ENCODE assay signal across 6 cellular contexts in genomic region chr19:58539169-58539559, GRCh38. TPM values are rescaled to one million over a fixed set of nuclear protein-coding genes. Genes with fewer than 3 reads are reported as not detected.
DNase-seq lines count a peak whose midpoint lies in the region; ATAC-seq, FAIRE-seq and TF ChIP-seq lines count a peak whose summit lies in the region.
"Not testable (repeated sequence)": the region's sequence is repeated elsewhere in the genome, so short reads cannot be mapped to it uniquely, and the experiment has no call there.

No MANE protein-coding gene starts in this region.

- not testable (repeated sequence) for H3K9me3 ChIP-seq in CD4-positive, alpha-beta memory T cell (ENCODE audit: control insufficient read depth in 1 of 2, low read length in 2 of 2); OCI-LY1 (ENCODE audit: low read length); HepG2 (ENCODE audit: low read length)

- not testable (repeated sequence) for FAIRE-seq in HepG2 (lab: Jason Lieb, UNC)

- H3K9me2 ChIP-seq in OCI-LY1 (ENCODE audit: low read depth, low read length): not testable (repeated sequence)

- H3K27ac ChIP-seq in CD4-positive, alpha-beta memory T cell (ENCODE audit: low read depth, low read length); OCI-LY1 (ENCODE audit: low read depth, low read length, poor library complexity, severe bottlenecking); HepG2 (ENCODE audit: extremely low read length, insufficient read depth, low read length): not testable (repeated sequence)

- POLR2A ChIA-PET in CD4-positive, alpha-beta memory T cell (lab: Charles Lee; ENCODE audit: partially characterized antibody): interaction anchor here (0.9 to 1.4 kb wide), 3 partner anchors 16 to 25 kb away, joined by 3 to 16 read pairs (median 3); partner anchors contain the start of genes CHMP2A and ZBTB45
- POLR2A ChIA-PET in HepG2 (lab: Yijun Ruan, JAX): interaction anchor here (1.6 kb wide), 1 partner anchor 19 kb away, joined by 5 read pairs; the partner anchor contains the start of gene ZBTB45

- not testable (repeated sequence) for H3K36me3 Mint-ChIP-seq in CD4-positive, alpha-beta memory T cell; activated CD8-positive, alpha-beta memory T cell treated with anti-CD3 and anti-CD28 coated beads, Interleukin-2, amount 10 ng/mL, durations not matched to agents 7 days and 5 days; central memory CD8-positive, alpha-beta T cell (ENCODE audit: insufficient read depth); stimulated activated memory B cell treated with anti-CD40 and anti-IgM and Interleukin-4, amounts not matched to agents 10 μg/mL and 1 μg/mL and 100 μg/mL, for 72 hours

- H3K4me3 Mint-ChIP-seq in CD4-positive, alpha-beta memory T cell: not testable (repeated sequence)
- peak overlapping the region; percentile 68 for H3K4me3 Mint-ChIP-seq in activated CD8-positive, alpha-beta memory T cell treated with anti-CD3 and anti-CD28 coated beads, Interleukin-2, amount 10 ng/mL, durations not matched to agents 7 days and 5 days
- peak overlapping the region; percentile 65 for H3K4me3 Mint-ChIP-seq in central memory CD8-positive, alpha-beta T cell
- H3K4me3 Mint-ChIP-seq in stimulated activated memory B cell treated with anti-CD40 and anti-IgM and Interleukin-4, amounts not matched to agents 10 μg/mL and 1 μg/mL and 100 μg/mL, for 72 hours: peak overlapping the region; percentile 12

- not testable (repeated sequence) for TF ChIP-seq RAD21 in HepG2 (CRISPR knock-in tag; IDR thresholded peaks at IDR 0.05)

- TF ChIP-seq CTCF in OCI-LY1 (IDR thresholded peaks at IDR 0.05; ENCODE audit: low read length); HepG2 (CRISPR knock-in tag; IDR thresholded peaks at IDR 0.05): not testable (repeated sequence)

- intact Hi-C loops in CD4-positive, alpha-beta memory T cell (cut with micrococcal nuclease); HepG2 (cut with micrococcal nuclease; ENCODE audit: unreplicated experiment): not testable (repeated sequence)

- H3K9ac ChIP-seq in OCI-LY1 (ENCODE audit: low read length): peak overlapping the region; percentile 55; the same call in 1 of the 2 replicates
- H3K9ac ChIP-seq in HepG2 (ENCODE audit: insufficient read depth, low read depth, low read length): not testable (repeated sequence)

- H3K4me3 ChIP-seq in CD4-positive, alpha-beta memory T cell (ENCODE audit: low read length in 2 of 2); HepG2 (replicated peaks in 1 of 3; ENCODE audit: insufficient read depth in 1 of 3, low read depth in 2 of 3, low read length in 3 of 3): not testable (repeated sequence)
- H3K4me3 ChIP-seq in OCI-LY1 (ENCODE audit: low read depth, low read length, poor library complexity, severe bottlenecking): peak overlapping the region; percentile 57

- not testable (repeated sequence) for H3K27me3 ChIP-seq in CD4-positive, alpha-beta memory T cell (ENCODE audit: insufficient read depth, low read length); OCI-LY1 (ENCODE audit: insufficient read depth, low read length); HepG2 (ENCODE audit: control insufficient read depth in 1 of 2, insufficient read depth in 2 of 2, low read length in 2 of 2)

- not testable (repeated sequence) for TF ChIP-seq EP300 in HepG2 (IDR thresholded peaks at IDR 0.05; ENCODE audit: low read depth in 2 of 2, low read length in 2 of 2); HepG2 (CRISPR knock-in tag; IDR thresholded peaks at IDR 0.05; ENCODE audit: borderline replicate concordance)

- H3K27me3 Mint-ChIP-seq in CD4-positive, alpha-beta memory T cell: peaks cover 0 to 13% of the 10 kb centered on the region in 2 donors
- H3K27me3 Mint-ChIP-seq in activated CD8-positive, alpha-beta memory T cell treated with anti-CD3 and anti-CD28 coated beads, Interleukin-2, amount 10 ng/mL, durations not matched to agents 7 days and 5 days: peaks cover 12% of the 10 kb centered on the region
- H3K27me3 Mint-ChIP-seq in central memory CD8-positive, alpha-beta T cell: peaks cover 52% of the 10 kb centered on the region
- H3K27me3 Mint-ChIP-seq in stimulated activated memory B cell treated with anti-CD40 and anti-IgM and Interleukin-4, amounts not matched to agents 10 μg/mL and 1 μg/mL and 100 μg/mL, for 72 hours: peaks cover 72% of the 10 kb centered on the region

- H3K4me1 Mint-ChIP-seq in CD4-positive, alpha-beta memory T cell: peaks cover 9 to 18% (median 10%) of the 10 kb centered on the region in 4 donors
- H3K4me1 Mint-ChIP-seq in activated CD8-positive, alpha-beta memory T cell treated with anti-CD3 and anti-CD28 coated beads, Interleukin-2, amount 10 ng/mL, durations not matched to agents 7 days and 5 days: peaks cover 18% of the 10 kb centered on the region
- peaks cover 13% of the 10 kb centered on the region for H3K4me1 Mint-ChIP-seq in central memory CD8-positive, alpha-beta T cell
- H3K4me1 Mint-ChIP-seq in stimulated activated memory B cell treated with anti-CD40 and anti-IgM and Interleukin-4, amounts not matched to agents 10 μg/mL and 1 μg/mL and 100 μg/mL, for 72 hours: peaks cover 23% of the 10 kb centered on the region

- not testable (repeated sequence) for H4K20me1 ChIP-seq in OCI-LY1 (ENCODE audit: insufficient read depth, low read length); HepG2 (ENCODE audit: insufficient read depth, low read length)

- H3K27ac Mint-ChIP-seq in CD4-positive, alpha-beta memory T cell: peak overlapping the region in 4 of 7 donors; percentile 63 to 91 (median 76)
- not testable (repeated sequence) for H3K27ac Mint-ChIP-seq in activated CD8-positive, alpha-beta memory T cell treated with anti-CD3 and anti-CD28 coated beads, Interleukin-2, amount 10 ng/mL, durations not matched to agents 7 days and 5 days; central memory CD8-positive, alpha-beta T cell (ENCODE audit: low read depth)
- peak overlapping the region; percentile 25 for H3K27ac Mint-ChIP-seq in stimulated activated memory B cell treated with anti-CD40 and anti-IgM and Interleukin-4, amounts not matched to agents 10 μg/mL and 1 μg/mL and 100 μg/mL, for 72 hours

- not testable (repeated sequence) for H3K36me3 ChIP-seq in CD4-positive, alpha-beta memory T cell (ENCODE audit: insufficient read depth, low read length); OCI-LY1 (ENCODE audit: insufficient read depth, low read length); HepG2 (replicated peaks in 1 of 2; ENCODE audit: control insufficient read depth in 1 of 2, insufficient read depth in 2 of 2, low read length in 2 of 2)

- BruUV-seq in HepG2 (replicated peaks; lab: Mats Ljungman, UMichigan): not testable (repeated sequence)

- in situ Hi-C loops in HepG2 (cut with HindIII; ENCODE audit: extremely low pct_ligation_motif_present, low pct_unique_long_range_greater_than_20kb): not testable (repeated sequence)

- not testable (repeated sequence) for H2AFZ ChIP-seq in OCI-LY1 (ENCODE audit: low read length); HepG2 (ENCODE audit: low read length)

- peaks cover 15% of the 10 kb centered on the region for H3K4me1 ChIP-seq in CD4-positive, alpha-beta memory T cell (ENCODE audit: insufficient read depth, low read length)
- peaks cover 20% of the 10 kb centered on the region for H3K4me1 ChIP-seq in OCI-LY1 (ENCODE audit: insufficient read depth, low read length, severe bottlenecking)
- H3K4me1 ChIP-seq in HepG2 (ENCODE audit: insufficient read depth, low read length): peaks cover 22% of the 10 kb centered on the region

- H3K4me2 ChIP-seq in OCI-LY1 (ENCODE audit: low read length): peak overlapping the region; percentile 79; the same call in 1 of the 2 replicates
- H3K4me2 ChIP-seq in HepG2 (ENCODE audit: low read depth, low read length): not testable (repeated sequence)

- not testable (repeated sequence) for DNase-seq in CD4-positive, alpha-beta memory T cell; activated CD8-positive, alpha-beta memory T cell treated with anti-CD3 and anti-CD28 coated beads, Interleukin-2, amount 10 ng/mL, durations not matched to agents 7 days and 5 days; central memory CD8-positive, alpha-beta T cell (ENCODE audit: low spot score in 2 of 2); HepG2 (ENCODE audit: low spot score)

- not testable (repeated sequence) for H3F3A ChIP-seq in OCI-LY1 (ENCODE audit: insufficient read depth, low read length)

- not testable (repeated sequence) for ATAC-seq in activated CD8-positive, alpha-beta memory T cell treated with anti-CD3 and anti-CD28 coated beads, Interleukin-2, amount 10 ng/mL, durations not matched to agents 7 days and 5 days; central memory CD8-positive, alpha-beta T cell (replicated peaks; ENCODE audit: extremely low read depth, poor library complexity, severe bottlenecking); HepG2; stimulated activated memory B cell treated with anti-CD40 and anti-IgM and Interleukin-4, amounts not matched to agents 10 μg/mL and 1 μg/mL and 100 μg/mL, for 72 hours

- TF ChIP-seq POLR2A in HepG2 (IDR thresholded peaks at IDR 0.05; ENCODE audit: insufficient read depth in 1 of 2, low read depth in 2 of 2, low read length in 2 of 2): not testable (repeated sequence)

- H3K9me3 Mint-ChIP-seq in CD4-positive, alpha-beta memory T cell; activated CD8-positive, alpha-beta memory T cell treated with anti-CD3 and anti-CD28 coated beads, Interleukin-2, amount 10 ng/mL, durations not matched to agents 7 days and 5 days (ENCODE audit: low read depth); central memory CD8-positive, alpha-beta T cell; stimulated activated memory B cell treated with anti-CD40 and anti-IgM and Interleukin-4, amounts not matched to agents 10 μg/mL and 1 μg/mL and 100 μg/mL, for 72 hours: not testable (repeated sequence)

- CTCF ChIA-PET in CD4-positive, alpha-beta memory T cell (lab: Charles Lee; ENCODE audit: partially characterized antibody); HepG2 (lab: Yijun Ruan, JAX; ENCODE audit: low intra/inter-chr PET ratio, low total read pairs): not testable (repeated sequence)
- CTCF ChIA-PET in activated CD8-positive, alpha-beta memory T cell treated with anti-CD3 and anti-CD28 coated beads, Interleukin-2, amount 10 ng/mL, durations not matched to agents 7 days and 5 days (lab: Charles Lee): interaction anchor here (1.4 to 1.5 kb wide), 2 partner anchors 20 to 42 kb away, joined by 4 to 8 read pairs; partner anchors contain the start of gene ZBTB45

- not testable (repeated sequence) for H3K79me2 ChIP-seq in OCI-LY1 (ENCODE audit: insufficient read depth, low read length); HepG2 (ENCODE audit: insufficient read depth, low read length)

RNA-seq across cellular contexts. Expression of gene TRIM28, which starts 4.7 kb away (rescaled TPM):
- total RNA-seq in CD4-positive, alpha-beta memory T cell: 100 to 1,000 TPM; 342 to 348 TPM
- polyA plus RNA-seq in CD4-positive, alpha-beta memory T cell: 10 to 100 TPM; 19.4 to 70.9 TPM
- 100 to 1,000 TPM; 488 to 571 TPM for total RNA-seq in activated CD8-positive, alpha-beta memory T cell treated with anti-CD3 and anti-CD28 coated beads, Interleukin-2, amount 10 ng/mL, durations not matched to agents 7 days and 5 days
- total RNA-seq in HepG2 (2016; rRNA removed; fragmentation: Illumina TruSeq; extraction: Trizol): 302 and 361 TPM in 2 replicates
- total RNA-seq in HepG2 (2016; cell fraction: cytosol; rRNA removed; fragmentation: Illumina TruSeq; extraction: Trizol; ENCODE audit: low read depth): 29.3 and 34.8 TPM in 2 replicates
- 282 and 373 TPM in 2 replicates for total RNA-seq in HepG2 (2016; cell fraction: insoluble cytoplasmic fraction; rRNA removed; fragmentation: Illumina TruSeq; extraction: Trizol)
- total RNA-seq in HepG2 (2016; cell fraction: membrane; rRNA removed; fragmentation: Illumina TruSeq; extraction: Trizol): 118 and 119 TPM in 2 replicates
- total RNA-seq in HepG2 (2016; cell fraction: nucleus; rRNA removed; fragmentation: Illumina TruSeq; extraction: Trizol): 266 and 307 TPM in 2 replicates
- 439 and 461 TPM in 2 replicates for polyA plus RNA-seq in HepG2 (2011; rRNA removed)
- polyA plus RNA-seq in HepG2 (2011; cell fraction: cytosol; rRNA removed): 192 and 284 TPM in 2 replicates
- 913 and 1,149 TPM in 2 replicates for polyA plus RNA-seq in HepG2 (2011; cell fraction: nucleus; rRNA removed)
- polyA plus RNA-seq in HepG2 (2012): 400 and 525 TPM in 2 replicates
- 31.8 and 43.0 TPM in 2 replicates for polyA plus RNA-seq in HepG2 (2016; cell fraction: cytosol; fragmentation: Illumina TruSeq; extraction: Trizol; ENCODE audit: low read depth)
- 296 and 460 TPM in 2 replicates for polyA plus RNA-seq in HepG2 (2016; cell fraction: insoluble cytoplasmic fraction; fragmentation: Illumina TruSeq; extraction: Trizol; ENCODE audit: low read depth)
- 94.7 and 105 TPM in 2 replicates for polyA plus RNA-seq in HepG2 (2016; cell fraction: membrane; fragmentation: Illumina TruSeq; extraction: Trizol; ENCODE audit: low read depth)
- 574 and 592 TPM in 2 replicates for polyA plus RNA-seq in HepG2 (2016; cell fraction: nucleus; fragmentation: Illumina TruSeq; extraction: Trizol; ENCODE audit: insufficient read depth, low read depth)
- polyA minus RNA-seq in HepG2 (2011; rRNA and poly(A)+ RNA removed; ENCODE audit: low replicate concordance): 1,983 and 2,170 TPM in 2 replicates
- 465 and 488 TPM in 2 replicates for polyA minus RNA-seq in HepG2 (2011; cell fraction: cytosol; rRNA and poly(A)+ RNA removed)
- polyA minus RNA-seq in HepG2 (2011; cell fraction: nucleus; rRNA and poly(A)+ RNA removed): 351 and 419 TPM in 2 replicates

RNA-seq across cellular contexts. Expression of gene CHMP2A, which starts 15.7 kb away (rescaled TPM):
- 10 to 100 TPM; 81.1 to 88.4 TPM for total RNA-seq in CD4-positive, alpha-beta memory T cell
- polyA plus RNA-seq in CD4-positive, alpha-beta memory T cell: 100 to 1,000 TPM; 200 to 238 TPM
- 100 to 1,000 TPM in 1 of 2 experiments, 10 to 100 TPM in 1; 96.4 to 108 TPM for total RNA-seq in activated CD8-positive, alpha-beta memory T cell treated with anti-CD3 and anti-CD28 coated beads, Interleukin-2, amount 10 ng/mL, durations not matched to agents 7 days and 5 days
- total RNA-seq in HepG2 (2016; rRNA removed; fragmentation: Illumina TruSeq; extraction: Trizol): 55.0 and 70.9 TPM in 2 replicates
- total RNA-seq in HepG2 (2016; cell fraction: cytosol; rRNA removed; fragmentation: Illumina TruSeq; extraction: Trizol; ENCODE audit: low read depth): 45.6 and 61.8 TPM in 2 replicates
- 56.2 and 72.4 TPM in 2 replicates for total RNA-seq in HepG2 (2016; cell fraction: insoluble cytoplasmic fraction; rRNA removed; fragmentation: Illumina TruSeq; extraction: Trizol)
- 35.3 and 50.0 TPM in 2 replicates for total RNA-seq in HepG2 (2016; cell fraction: membrane; rRNA removed; fragmentation: Illumina TruSeq; extraction: Trizol)
- 22.1 and 25.7 TPM in 2 replicates for total RNA-seq in HepG2 (2016; cell fraction: nucleus; rRNA removed; fragmentation: Illumina TruSeq; extraction: Trizol)
- polyA plus RNA-seq in HepG2 (2011; rRNA removed): 49.7 and 51.4 TPM in 2 replicates
- polyA plus RNA-seq in HepG2 (2011; cell fraction: cytosol; rRNA removed): 61.9 and 66.7 TPM in 2 replicates
- polyA plus RNA-seq in HepG2 (2011; cell fraction: nucleus; rRNA removed): 108 and 113 TPM in 2 replicates
- 41.7 and 46.0 TPM in 2 replicates for polyA plus RNA-seq in HepG2 (2012)
- polyA plus RNA-seq in HepG2 (2016; cell fraction: cytosol; fragmentation: Illumina TruSeq; extraction: Trizol; ENCODE audit: low read depth): 56.7 and 73.4 TPM in 2 replicates
- polyA plus RNA-seq in HepG2 (2016; cell fraction: insoluble cytoplasmic fraction; fragmentation: Illumina TruSeq; extraction: Trizol; ENCODE audit: low read depth): 88.0 and 94.2 TPM in 2 replicates
- polyA plus RNA-seq in HepG2 (2016; cell fraction: membrane; fragmentation: Illumina TruSeq; extraction: Trizol; ENCODE audit: low read depth): 38.7 and 48.0 TPM in 2 replicates
- polyA plus RNA-seq in HepG2 (2016; cell fraction: nucleus; fragmentation: Illumina TruSeq; extraction: Trizol; ENCODE audit: insufficient read depth, low read depth): 55.6 and 56.2 TPM in 2 replicates
- polyA minus RNA-seq in HepG2 (2011; rRNA and poly(A)+ RNA removed; ENCODE audit: low replicate concordance): 46.3 and 131 TPM in 2 replicates
- 25.4 and 27.7 TPM in 2 replicates for polyA minus RNA-seq in HepG2 (2011; cell fraction: cytosol; rRNA and poly(A)+ RNA removed)
- polyA minus RNA-seq in HepG2 (2011; cell fraction: nucleus; rRNA and poly(A)+ RNA removed): 21.0 and 24.5 TPM in 2 replicates

RNA-seq across cellular contexts. Expression of gene UBE2M, which starts 19.2 kb away (rescaled TPM):
- total RNA-seq in CD4-positive, alpha-beta memory T cell: 10 to 100 TPM; 55.1 to 58.3 TPM
- 10 to 100 TPM; 12.4 to 23.8 TPM for polyA plus RNA-seq in CD4-positive, alpha-beta memory T cell
- 100 to 1,000 TPM in 1 of 2 experiments, 10 to 100 TPM in 1; 87.6 to 109 TPM for total RNA-seq in activated CD8-positive, alpha-beta memory T cell treated with anti-CD3 and anti-CD28 coated beads, Interleukin-2, amount 10 ng/mL, durations not matched to agents 7 days and 5 days
- total RNA-seq in HepG2 (2016; rRNA removed; fragmentation: Illumina TruSeq; extraction: Trizol): 29.5 and 36.2 TPM in 2 replicates
- 14.2 and 15.5 TPM in 2 replicates for total RNA-seq in HepG2 (2016; cell fraction: cytosol; rRNA removed; fragmentation: Illumina TruSeq; extraction: Trizol; ENCODE audit: low read depth)
- 25.4 and 36.1 TPM in 2 replicates for total RNA-seq in HepG2 (2016; cell fraction: insoluble cytoplasmic fraction; rRNA removed; fragmentation: Illumina TruSeq; extraction: Trizol)
- total RNA-seq in HepG2 (2016; cell fraction: membrane; rRNA removed; fragmentation: Illumina TruSeq; extraction: Trizol): 26.0 and 30.0 TPM in 2 replicates
- total RNA-seq in HepG2 (2016; cell fraction: nucleus; rRNA removed; fragmentation: Illumina TruSeq; extraction: Trizol): 14.4 and 19.6 TPM in 2 replicates
- polyA plus RNA-seq in HepG2 (2011; rRNA removed): 50.3 and 55.5 TPM in 2 replicates
- polyA plus RNA-seq in HepG2 (2011; cell fraction: cytosol; rRNA removed): 32.0 and 34.7 TPM in 2 replicates
- 59.9 and 61.9 TPM in 2 replicates for polyA plus RNA-seq in HepG2 (2011; cell fraction: nucleus; rRNA removed)
- polyA plus RNA-seq in HepG2 (2012): 47.3 and 47.7 TPM in 2 replicates
- polyA plus RNA-seq in HepG2 (2016; cell fraction: cytosol; fragmentation: Illumina TruSeq; extraction: Trizol; ENCODE audit: low read depth): 22.8 and 27.9 TPM in 2 replicates
- polyA plus RNA-seq in HepG2 (2016; cell fraction: insoluble cytoplasmic fraction; fragmentation: Illumina TruSeq; extraction: Trizol; ENCODE audit: low read depth): 54.2 and 62.5 TPM in 2 replicates
- 30.4 and 40.6 TPM in 2 replicates for polyA plus RNA-seq in HepG2 (2016; cell fraction: membrane; fragmentation: Illumina TruSeq; extraction: Trizol; ENCODE audit: low read depth)
- 53.2 and 66.7 TPM in 2 replicates for polyA plus RNA-seq in HepG2 (2016; cell fraction: nucleus; fragmentation: Illumina TruSeq; extraction: Trizol; ENCODE audit: insufficient read depth, low read depth)
- polyA minus RNA-seq in HepG2 (2011; rRNA and poly(A)+ RNA removed; ENCODE audit: low replicate concordance): 39.7 and 154 TPM in 2 replicates
- polyA minus RNA-seq in HepG2 (2011; cell fraction: cytosol; rRNA and poly(A)+ RNA removed): 26.9 and 27.3 TPM in 2 replicates
- polyA minus RNA-seq in HepG2 (2011; cell fraction: nucleus; rRNA and poly(A)+ RNA removed): 20.8 and 23.0 TPM in 2 replicates

RNA-seq across cellular contexts. Expression of gene ZBTB45, which starts 19.6 kb away (rescaled TPM):
- 10 to 100 TPM; 19.8 TPM for total RNA-seq in CD4-positive, alpha-beta memory T cell
- 1 to 10 TPM; 1.9 to 6.2 TPM for polyA plus RNA-seq in CD4-positive, alpha-beta memory T cell
- 10 to 100 TPM; 15.1 to 16.9 TPM for total RNA-seq in activated CD8-positive, alpha-beta memory T cell treated with anti-CD3 and anti-CD28 coated beads, Interleukin-2, amount 10 ng/mL, durations not matched to agents 7 days and 5 days
- total RNA-seq in HepG2 (2016; rRNA removed; fragmentation: Illumina TruSeq; extraction: Trizol): 2.0 and 3.7 TPM in 2 replicates
- total RNA-seq in HepG2 (2016; cell fraction: cytosol; rRNA removed; fragmentation: Illumina TruSeq; extraction: Trizol; ENCODE audit: low read depth): 1.0 and 1.1 TPM in 2 replicates
- 1.9 and 3.8 TPM in 2 replicates for total RNA-seq in HepG2 (2016; cell fraction: insoluble cytoplasmic fraction; rRNA removed; fragmentation: Illumina TruSeq; extraction: Trizol)
- total RNA-seq in HepG2 (2016; cell fraction: membrane; rRNA removed; fragmentation: Illumina TruSeq; extraction: Trizol): 2.8 TPM in 2 replicates
- 2.7 and 3.4 TPM in 2 replicates for total RNA-seq in HepG2 (2016; cell fraction: nucleus; rRNA removed; fragmentation: Illumina TruSeq; extraction: Trizol)
- polyA plus RNA-seq in HepG2 (2011; rRNA removed): 3.0 and 3.2 TPM in 2 replicates
- polyA plus RNA-seq in HepG2 (2011; cell fraction: cytosol; rRNA removed): 1.7 and 2.6 TPM in 2 replicates
- polyA plus RNA-seq in HepG2 (2011; cell fraction: nucleus; rRNA removed): 10.2 and 12.2 TPM in 2 replicates
- 2.7 and 4.2 TPM in 2 replicates for polyA plus RNA-seq in HepG2 (2012)
- 0.78 and 0.83 TPM in 2 replicates for polyA plus RNA-seq in HepG2 (2016; cell fraction: cytosol; fragmentation: Illumina TruSeq; extraction: Trizol; ENCODE audit: low read depth)
- polyA plus RNA-seq in HepG2 (2016; cell fraction: insoluble cytoplasmic fraction; fragmentation: Illumina TruSeq; extraction: Trizol; ENCODE audit: low read depth): 3.5 and 3.8 TPM in 2 replicates
- polyA plus RNA-seq in HepG2 (2016; cell fraction: membrane; fragmentation: Illumina TruSeq; extraction: Trizol; ENCODE audit: low read depth): 2.0 and 2.4 TPM in 2 replicates
- 6.2 and 6.8 TPM in 2 replicates for polyA plus RNA-seq in HepG2 (2016; cell fraction: nucleus; fragmentation: Illumina TruSeq; extraction: Trizol; ENCODE audit: insufficient read depth, low read depth)
- 6.6 and 8.8 TPM in 2 replicates for polyA minus RNA-seq in HepG2 (2011; rRNA and poly(A)+ RNA removed; ENCODE audit: low replicate concordance)
- 2.9 and 3.8 TPM in 2 replicates for polyA minus RNA-seq in HepG2 (2011; cell fraction: cytosol; rRNA and poly(A)+ RNA removed)
- 7.0 and 7.3 TPM in 2 replicates for polyA minus RNA-seq in HepG2 (2011; cell fraction: nucleus; rRNA and poly(A)+ RNA removed)

RNA-seq across cellular contexts. Expression of gene SLC27A5, which starts 27.4 kb away (rescaled TPM):
- total RNA-seq in CD4-positive, alpha-beta memory T cell: 10 to 100 TPM; 10.5 to 12.2 TPM
- 10 to 100 TPM; 16.1 to 23.6 TPM for polyA plus RNA-seq in CD4-positive, alpha-beta memory T cell
- 10 to 100 TPM; 22.9 to 23.6 TPM for total RNA-seq in activated CD8-positive, alpha-beta memory T cell treated with anti-CD3 and anti-CD28 coated beads, Interleukin-2, amount 10 ng/mL, durations not matched to agents 7 days and 5 days
- total RNA-seq in HepG2 (2016; rRNA removed; fragmentation: Illumina TruSeq; extraction: Trizol): 40.2 and 41.2 TPM in 2 replicates
- 49.0 and 49.9 TPM in 2 replicates for total RNA-seq in HepG2 (2016; cell fraction: cytosol; rRNA removed; fragmentation: Illumina TruSeq; extraction: Trizol; ENCODE audit: low read depth)
- 39.8 and 42.2 TPM in 2 replicates for total RNA-seq in HepG2 (2016; cell fraction: insoluble cytoplasmic fraction; rRNA removed; fragmentation: Illumina TruSeq; extraction: Trizol)
- total RNA-seq in HepG2 (2016; cell fraction: membrane; rRNA removed; fragmentation: Illumina TruSeq; extraction: Trizol): 59.4 and 64.1 TPM in 2 replicates
- total RNA-seq in HepG2 (2016; cell fraction: nucleus; rRNA removed; fragmentation: Illumina TruSeq; extraction: Trizol): 18.8 and 20.1 TPM in 2 replicates
- 30.3 and 36.5 TPM in 2 replicates for polyA plus RNA-seq in HepG2 (2011; rRNA removed)
- polyA plus RNA-seq in HepG2 (2011; cell fraction: cytosol; rRNA removed): 39.8 and 55.5 TPM in 2 replicates
- polyA plus RNA-seq in HepG2 (2011; cell fraction: nucleus; rRNA removed): 39.1 and 43.9 TPM in 2 replicates
- polyA plus RNA-seq in HepG2 (2012): 25.9 and 32.1 TPM in 2 replicates
- 47.2 and 55.8 TPM in 2 replicates for polyA plus RNA-seq in HepG2 (2016; cell fraction: cytosol; fragmentation: Illumina TruSeq; extraction: Trizol; ENCODE audit: low read depth)
- polyA plus RNA-seq in HepG2 (2016; cell fraction: insoluble cytoplasmic fraction; fragmentation: Illumina TruSeq; extraction: Trizol; ENCODE audit: low read depth): 36.1 and 36.3 TPM in 2 replicates
- polyA plus RNA-seq in HepG2 (2016; cell fraction: membrane; fragmentation: Illumina TruSeq; extraction: Trizol; ENCODE audit: low read depth): 47.0 and 55.2 TPM in 2 replicates
- 21.2 and 23.9 TPM in 2 replicates for polyA plus RNA-seq in HepG2 (2016; cell fraction: nucleus; fragmentation: Illumina TruSeq; extraction: Trizol; ENCODE audit: insufficient read depth, low read depth)
- polyA minus RNA-seq in HepG2 (2011; rRNA and poly(A)+ RNA removed; ENCODE audit: low replicate concordance): 66.1 and 97.3 TPM in 2 replicates
- 7.8 and 9.5 TPM in 2 replicates for polyA minus RNA-seq in HepG2 (2011; cell fraction: cytosol; rRNA and poly(A)+ RNA removed)
- 18.9 and 20.1 TPM in 2 replicates for polyA minus RNA-seq in HepG2 (2011; cell fraction: nucleus; rRNA and poly(A)+ RNA removed)
